8 cellular contexts compared by ENCODE assay signal in the genomic region with DNA sequence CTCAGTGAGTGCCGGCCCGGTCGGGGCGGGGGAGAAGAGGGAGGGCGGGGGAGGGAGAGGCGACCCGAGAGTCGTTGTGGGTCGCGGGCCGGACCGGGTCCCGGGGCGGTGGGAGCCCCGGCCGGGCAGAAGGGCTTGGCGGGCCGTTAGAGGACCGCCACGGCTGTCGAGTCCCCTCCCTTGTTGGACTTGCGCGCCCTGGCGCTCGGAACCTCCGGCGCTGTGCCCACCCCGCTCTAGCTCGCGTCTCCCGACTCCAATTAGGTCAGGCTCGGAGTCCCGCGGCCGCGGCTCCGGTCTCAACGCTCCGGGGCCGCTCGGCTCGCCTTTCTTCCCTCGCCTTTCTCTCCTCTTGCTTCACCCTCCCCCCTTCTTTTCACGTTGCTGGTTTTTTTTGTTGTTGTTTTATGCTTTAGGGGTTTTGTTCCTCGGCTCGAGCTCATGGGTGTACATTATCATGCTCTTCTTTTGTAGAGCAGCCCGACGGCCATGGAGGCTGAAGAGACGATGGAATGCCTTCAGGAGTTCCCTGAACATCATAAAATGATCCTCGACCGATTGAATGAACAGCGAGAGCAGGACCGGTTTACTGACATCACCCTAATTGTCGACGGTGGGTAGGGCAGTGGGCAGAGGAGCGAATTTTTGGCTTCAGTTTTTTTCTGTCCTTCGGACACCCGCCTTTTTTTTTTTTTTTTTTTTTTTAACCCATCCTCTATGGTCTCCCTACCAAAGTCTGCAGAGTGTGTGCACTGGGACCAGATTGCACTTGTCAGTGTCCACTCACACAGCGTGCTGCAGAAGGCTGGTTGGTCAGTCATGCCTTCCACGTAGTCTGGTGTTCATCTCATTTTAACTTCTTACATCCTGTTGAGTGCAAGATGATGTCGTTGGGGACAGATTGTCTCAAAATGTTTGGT. TPM values are rescaled to one million over a fixed set of nuclear protein-coding genes. Genes with fewer than 3 reads are reported as not detected.
DNase-seq lines count a peak whose midpoint lies in the region; ATAC-seq, FAIRE-seq and TF ChIP-seq lines count a peak whose summit lies in the region.

No MANE protein-coding gene starts in this region.

- H3K79me2 ChIP-seq in K562 (ENCODE audit: control insufficient read depth, insufficient read depth, low read length) = peaks cover 54% of the 10 kb centered on the region

- POLR2A ChIA-PET in K562 (lab: Yijun Ruan, JAX) = interaction anchor here (0.6 to 2.5 kb wide), 34 partner anchors 8 to 1391 kb away, joined by 3 to 22 read pairs (median 5); a partner anchor contains a TSS

- no peak for TF ChIP-seq CTCF in K562 (IDR thresholded peaks at IDR 0.05 in 2 of 3, conservative IDR thresholded peaks at IDR 0.05 in 1 of 3; ENCODE audit: insufficient read depth in 2 of 3, low read depth in 1 of 3, low read length in 3 of 3)

- WGBS in K562 (ENCODE audit: insufficient coverage, low coverage, missing lambda C conversion rate) = under 1% methylated on average over 38 of the region's 61 CpGs
- WGBS in small intestine, 3 donors = 0 to 1% (median 0%) methylated on average over 32 to 61 of the region's 61 CpGs

- no peaks in the 10 kb centered on the region for H3K27me3 ChIP-seq in K562 (ENCODE audit: control insufficient read depth in 2 of 2, insufficient read depth in 2 of 2, low read length in 2 of 2)
- H3K27me3 ChIP-seq in iPS-20b (ENCODE audit: insufficient read depth, low read length) = no peaks in the 10 kb centered on the region
- no peaks in the 10 kb centered on the region for H3K27me3 ChIP-seq in small intestine (ENCODE audit: control insufficient read depth in 2 of 2, insufficient read depth in 2 of 2, low read length in 2 of 2)

- peak overlapping the region; percentile 90 for H3K4me2 ChIP-seq in K562 (ENCODE audit: insufficient read depth, low read length)

- H3K4me3 ChIP-seq in K562 (peak overlapping the region; percentile 88), iPS-20b (ENCODE audit: low read length) (peak overlapping the region; percentile 99), small intestine (ENCODE audit: low read depth in 1 of 2, low read length in 2 of 2) (peak overlapping the region; percentile 58 to 91)

- TF ChIP-seq POLR2A in K562 (conservative IDR thresholded peaks at IDR 0.05) = peak; percentile 27

- ATAC-seq in GM19035 (IDR thresholded peaks at IDR 0.05; ENCODE audit: unreplicated experiment) (peak; percentile 43), HG03159 (IDR thresholded peaks at IDR 0.05; ENCODE audit: unreplicated experiment) (peak; percentile 33), K562 (peak; percentile 76)

- peak overlapping the region; percentile 97 for H2AFZ ChIP-seq in K562 (ENCODE audit: low read depth, low read length)

- intact Hi-C loops in K562 (cut with micrococcal nuclease) = loop anchor here (5.0 kb wide), 5 partner anchors 55 to 265 kb away; no protein-coding TSS in a partner anchor

- H3K9ac ChIP-seq in K562 (ENCODE audit: insufficient read depth in 1 of 2, low read depth in 2 of 2, low read length in 2 of 2) (peak overlapping the region; percentile 95 to 99), iPS-20b (ENCODE audit: low read depth, low read length) (peak overlapping the region; percentile 100)

- no peaks in the 10 kb centered on the region for H4K20me1 ChIP-seq in K562 (replicated peaks; ENCODE audit: control insufficient read depth, insufficient read depth, low read length)

- H3K36me3 ChIP-seq in K562 (ENCODE audit: control insufficient read depth, insufficient read depth, low read length) (peaks cover 40% of the 10 kb centered on the region), iPS-20b (ENCODE audit: insufficient read depth, low read depth, low read length) (peaks cover 40% of the 10 kb centered on the region), small intestine (ENCODE audit: control insufficient read depth in 2 of 2, insufficient read depth in 2 of 2, low read length in 2 of 2) (no peaks in the 10 kb centered on the region)

- in situ Hi-C loops in K562 (cut with MboI) = no loop called here

- FAIRE-seq in K562 (lab: Jason Lieb, UNC) (peak; percentile 57), small intestine (lab: Jason Lieb, UNC) (no peak)

- CTCF ChIA-PET in K562 (lab: Yijun Ruan, JAX; ENCODE audit: low intra/inter-chr PET ratio) = interaction anchor here (0.6 to 1.3 kb wide), 3 partner anchors 17 to 1237 kb away, joined by 3 to 5 read pairs (median 3); no protein-coding TSS in a partner anchor

- no peaks in the 10 kb centered on the region for H3K9me1 ChIP-seq in K562 (ENCODE audit: control insufficient read depth, insufficient read depth, low read length)

- H3K4me1 ChIP-seq in K562 (replicated peaks in 1 of 2; ENCODE audit: control insufficient read depth in 2 of 2, insufficient read depth in 2 of 2, low read length in 2 of 2) (peaks cover 14 to 20% of the 10 kb centered on the region in 2 experiments), iPS-20b (ENCODE audit: insufficient read depth, low read length) (no peaks in the 10 kb centered on the region; the same call in 1 of the 2 replicates), small intestine (ENCODE audit: control insufficient read depth in 2 of 2, insufficient read depth in 1 of 2, low read depth in 1 of 2, low read length in 1 of 2) (peaks cover 2 to 5% of the 10 kb centered on the region in 2 donors)

- DNase-seq in DMS 273 treated with DMSO at 0.1 percent for 48 hours (lab: John Stamatoyannopoulos, UW) = peak; percentile 77
- DNase-seq in NCI-H526 treated with DMSO at 0.1 percent for 48 hours (lab: John Stamatoyannopoulos, UW) = peak; percentile 77
- peak; percentile 29 to 71 (median 46) for DNase-seq in K562 (ENCODE audit: extremely low read depth in 1 of 4, low spot score in 3 of 4)
- peak; percentile 33 for DNase-seq in small intestine
- no peak for DNase-seq in cerebellar nuclear complex (lab: John Stamatoyannopoulos, UW)

- H3K27ac ChIP-seq in K562 (ENCODE audit: extremely low read depth, low read depth, low read length) = peak overlapping the region; percentile 97
- H3K27ac ChIP-seq in iPS-20b (ENCODE audit: low read length) = peak overlapping the region; percentile 89
- H3K27ac ChIP-seq in small intestine (ENCODE audit: low read depth in 1 of 2, low read length in 1 of 2) = peak overlapping the region; percentile 90 to 95

- H3K9me3 ChIP-seq in K562 (replicated peaks; ENCODE audit: control insufficient read depth, insufficient read depth, low read depth, low read length) (no peaks in the 10 kb centered on the region), iPS-20b (ENCODE audit: insufficient read depth, low read depth, low read length) (no peaks in the 10 kb centered on the region), small intestine (ENCODE audit: control insufficient read depth, low read depth) (no peaks in the 10 kb centered on the region)

- no peak for TF ChIP-seq RAD21 in K562 (CRISPR knock-in tag; conservative IDR thresholded peaks at IDR 0.05 in 1 of 2, IDR thresholded peaks at IDR 0.05 in 1 of 2)

- TF ChIP-seq EP300 in K562 (IDR thresholded peaks at IDR 0.05; ENCODE audit: low read length) = no peak

- no TSS peak for BruUV-seq in K562 (replicated peaks; lab: Mats Ljungman, UMichigan)

TF ChIP-seq in K562, 482 proteins besides CTCF, POLR2A, EP300 and RAD21 (continues in another document):
- TF ChIP-seq POLR2G (IDR thresholded peaks at IDR 0.05; ENCODE audit: low read depth, low read length) (peak; percentile 54), RFX5 (IDR thresholded peaks at IDR 0.05; ENCODE audit: low read depth, low read length) (no peak), LARP7 (IDR thresholded peaks at IDR 0.05) (peak; percentile 68; the same call in 1 of the 2 replicates), ZNF384 (IDR thresholded peaks at IDR 0.05; ENCODE audit: low read depth, low read length) (peak; percentile 64; the same call in 1 of the 2 replicates)
- TF ChIP-seq, protein P1, sequence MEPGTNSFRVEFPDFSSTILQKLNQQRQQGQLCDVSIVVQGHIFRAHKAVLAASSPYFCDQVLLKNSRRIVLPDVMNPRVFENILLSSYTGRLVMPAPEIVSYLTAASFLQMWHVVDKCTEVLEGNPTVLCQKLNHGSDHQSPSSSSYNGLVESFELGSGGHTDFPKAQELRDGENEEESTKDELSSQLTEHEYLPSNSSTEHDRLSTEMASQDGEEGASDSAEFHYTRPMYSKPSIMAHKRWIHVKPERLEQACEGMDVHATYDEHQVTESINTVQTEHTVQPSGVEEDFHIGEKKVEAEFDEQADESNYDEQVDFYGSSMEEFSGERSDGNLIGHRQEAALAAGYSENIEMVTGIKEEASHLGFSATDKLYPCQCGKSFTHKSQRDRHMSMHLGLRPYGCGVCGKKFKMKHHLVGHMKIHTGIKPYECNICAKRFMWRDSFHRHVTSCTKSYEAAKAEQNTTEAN (CRISPR knock-in tag; IDR thresholded peaks at IDR 0.05) = peak; percentile 45; the same call in 1 of the 2 replicates
- TF ChIP-seq, protein P2, sequence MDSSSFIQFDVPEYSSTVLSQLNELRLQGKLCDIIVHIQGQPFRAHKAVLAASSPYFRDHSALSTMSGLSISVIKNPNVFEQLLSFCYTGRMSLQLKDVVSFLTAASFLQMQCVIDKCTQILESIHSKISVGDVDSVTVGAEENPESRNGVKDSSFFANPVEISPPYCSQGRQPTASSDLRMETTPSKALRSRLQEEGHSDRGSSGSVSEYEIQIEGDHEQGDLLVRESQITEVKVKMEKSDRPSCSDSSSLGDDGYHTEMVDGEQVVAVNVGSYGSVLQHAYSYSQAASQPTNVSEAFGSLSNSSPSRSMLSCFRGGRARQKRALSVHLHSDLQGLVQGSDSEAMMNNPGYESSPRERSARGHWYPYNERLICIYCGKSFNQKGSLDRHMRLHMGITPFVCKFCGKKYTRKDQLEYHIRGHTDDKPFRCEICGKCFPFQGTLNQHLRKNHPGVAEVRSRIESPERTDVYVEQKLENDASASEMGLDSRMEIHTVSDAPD (CRISPR knock-in tag; IDR thresholded peaks at IDR 0.05) = no peak

RNA-seq across cellular contexts. Expression of a gene that starts 1.1 kb away (rescaled TPM):
- 95.8 and 263 TPM in 2 replicates for total RNA-seq in K562 (2011; cell fraction: chromatin; rRNA removed; ENCODE audit: low replicate concordance)
- total RNA-seq in K562 (2011; cell fraction: nucleolus; rRNA removed) = 66.7 and 82.6 TPM in 2 replicates
- 118 and 141 TPM in 2 replicates for total RNA-seq in K562 (2011; cell fraction: nucleoplasm; rRNA removed)
- 40.8 and 51.1 TPM in 2 replicates for total RNA-seq in K562 (2014; rRNA removed)
- 81.9 and 86.7 TPM in 2 replicates for total RNA-seq in K562 (2014; rRNA removed; fragmentation: Illumina TruSeq; extraction: Trizol)
- total RNA-seq in K562 (2015; rRNA removed; fragmentation: Illumina TruSeq; extraction: Trizol) = 81.7 and 87.0 TPM in 2 replicates
- total RNA-seq in K562 (2021) = 46.6 and 48.1 TPM in 2 replicates
- polyA plus RNA-seq in K562 (2011; rRNA removed) = 63.3 and 73.0 TPM in 2 replicates
- 15.7 and 23.6 TPM in 2 replicates for polyA plus RNA-seq in K562 (2011; cell fraction: cytosol; rRNA removed)
- 53.2 and 74.4 TPM in 2 replicates for polyA plus RNA-seq in K562 (2011; cell fraction: nucleus; rRNA removed)
- 35.1 and 36.8 TPM in 2 replicates for polyA plus RNA-seq in K562 (2012)
- 55.8 and 71.9 TPM in 2 replicates for polyA plus RNA-seq in K562 (2014; fragmentation: Illumina TruSeq; extraction: Trizol)
- polyA plus RNA-seq in K562 (2014; fragmentation: Nextera tagmentation; extraction: Ambion mirVana) = 10 to 100 TPM; 28.5 to 31.7 TPM
- 51.6 and 55.4 TPM in 2 replicates for polyA plus RNA-seq in K562 (2014; rRNA removed)
- 108 and 125 TPM in 2 replicates for polyA minus RNA-seq in K562 (2011; rRNA and poly(A)+ RNA removed)
- polyA minus RNA-seq in K562 (2011; cell fraction: cytosol; rRNA and poly(A)+ RNA removed) = 21.7 and 31.6 TPM in 2 replicates
- polyA minus RNA-seq in K562 (2011; cell fraction: nucleus; rRNA and poly(A)+ RNA removed) = 52.1 and 77.9 TPM in 2 replicates
- 10 to 100 TPM; 17.6 to 23.5 (median 19.9) TPM for polyA plus RNA-seq in small intestine

Comparison
In these comparisons a context has a peak if more than half of its experiments do, and no peak if none do; other contexts are left out.
1. DNase-seq: peak in DMS 273 treated with DMSO at 0.1 percent for 48 hours (single experiment), NCI-H526 treated with DMSO at 0.1 percent for 48 hours (single experiment), K562 (4 of 4) and small intestine (single experiment); none in cerebellar nuclear complex (0 of 2).
2. Peak in every context shown above with its lines, with median percentiles within 50 percentile points of each other: ATAC-seq, H3K27ac ChIP-seq and H3K4me3 ChIP-seq.